Comparison of ENCODE assay signal across 1 cellular context in genomic region chr1:43171876-43172531, GRCh38.
TF ChIP-seq lines count a peak whose summit lies in the region.

Gene CFAP57 (plus strand): TSS chr1:43172330. CDS start chr1:43172754, 424 bp downstream.
Gene EBNA1BP2 (minus strand): TSS chr1:43172290. CDS start chr1:43172118, 172 bp downstream.

TF ChIP-seq in K562, 482 proteins besides CTCF, POLR2A, EP300 and RAD21 (continued from another document and continues in another):
- TF ChIP-seq E2F4 (CRISPR knock-in tag; IDR thresholded peaks at IDR 0.05; ENCODE audit: low read depth) (peak; percentile 56; the same call in 1 of the 2 replicates), TOE1 (IDR thresholded peaks at IDR 0.05; ENCODE audit: borderline replicate concordance) (no peak), TOE1 (CRISPR knock-in tag; IDR thresholded peaks at IDR 0.05; ENCODE audit: borderline replicate concordance, low read depth) (no peak), LCOR (CRISPR knock-in tag; IDR thresholded peaks at IDR 0.05) (no peak), NKRF (IDR thresholded peaks at IDR 0.05; ENCODE audit: borderline replicate concordance) (peak; percentile 99), YBX1 (IDR thresholded peaks at IDR 0.05) (no peak), MYNN (IDR thresholded peaks at IDR 0.05) (peak; percentile 61; the same call in 1 of the 2 replicates), MYNN (CRISPR knock-in tag; IDR thresholded peaks at IDR 0.05) (no peak), CSDE1 (IDR thresholded peaks at IDR 0.05) (peak in 1 of 2 experiments; percentile 96; a peak in 2 of 4 replicates), NFIC (IDR thresholded peaks at IDR 0.05) (peak; percentile 47; the same call in 1 of the 2 replicates), ELF2 (CRISPR knock-in tag; IDR thresholded peaks at IDR 0.05) (peak; percentile 97), PURB (CRISPR knock-in tag; IDR thresholded peaks at IDR 0.05; ENCODE audit: low read depth) (no peak), BCL6 (CRISPR knock-in tag; IDR thresholded peaks at IDR 0.05) (no peak), KAT8 (IDR thresholded peaks at IDR 0.05; ENCODE audit: low read depth) (no peak), KHSRP (IDR thresholded peaks at IDR 0.05) (no peak), RBBP5 (IDR thresholded peaks at IDR 0.05; ENCODE audit: borderline replicate concordance, insufficient read depth, low read length, poor library complexity, severe bottlenecking) (peak; percentile 95), ETV5 (CRISPR knock-in tag; IDR thresholded peaks at IDR 0.05; ENCODE audit: low read depth) (peak; percentile 73; the same call in 1 of the 2 replicates), CEBPG (CRISPR knock-in tag; IDR thresholded peaks at IDR 0.05) (no peak), CEBPG (tag; conservative IDR thresholded peaks at IDR 0.05 in 1 of 2, IDR thresholded peaks at IDR 0.05 in 1 of 2) (no peak), ZBTB12 (CRISPR knock-in tag; IDR thresholded peaks at IDR 0.05) (no peak), GTF2A2 (tag; IDR thresholded peaks at IDR 0.05) (no peak), MYBL2 (IDR thresholded peaks at IDR 0.05; ENCODE audit: low read depth) (no peak), MYBL2 (CRISPR knock-in tag; IDR thresholded peaks at IDR 0.05; ENCODE audit: borderline replicate concordance) (no peak), POLR2B (IDR thresholded peaks at IDR 0.05; ENCODE audit: low read depth, partially characterized antibody) (peak; percentile 67), ZC3H11A (IDR thresholded peaks at IDR 0.05; ENCODE audit: low read depth, low read length) (no peak), NCOA6 (IDR thresholded peaks at IDR 0.05) (no peak), RFX5 (IDR thresholded peaks at IDR 0.05; ENCODE audit: low read depth, low read length) (no peak), MXD1 (CRISPR knock-in tag; IDR thresholded peaks at IDR 0.05; ENCODE audit: borderline replicate concordance, poor library complexity, severe bottlenecking) (peak; percentile 95), CHD4 (IDR thresholded peaks at IDR 0.05; ENCODE audit: insufficient read depth, insufficient replicate concordance, low read depth, low read length, poor library complexity, severe bottlenecking) (no peak), BCLAF1 (IDR thresholded peaks at IDR 0.05; ENCODE audit: borderline replicate concordance in 1 of 2, control insufficient read depth in 1 of 2, low read depth in 2 of 2, low read length in 1 of 2) (no peak), ZNF696 (CRISPR knock-in tag; conservative IDR thresholded peaks at IDR 0.05) (no peak), TFAP4 (CRISPR knock-in tag; IDR thresholded peaks at IDR 0.05; ENCODE audit: borderline replicate concordance) (peak; percentile 28), POLR3A (IDR thresholded peaks at IDR 0.05; ENCODE audit: borderline replicate concordance, extremely low read depth, insufficient read depth, insufficient read length) (no peak), MIER1 (IDR thresholded peaks at IDR 0.05; ENCODE audit: low read depth) (no peak), RHOXF2B (CRISPR knock-in tag; conservative IDR thresholded peaks at IDR 0.05) (no peak), ZBTB7A (IDR thresholded peaks at IDR 0.05; ENCODE audit: borderline replicate concordance, control insufficient read depth, low read depth, low read length) (peak; percentile 6; the same call in 1 of the 2 replicates), PHB (CRISPR knock-in tag; IDR thresholded peaks at IDR 0.05) (no peak), RBM14 (IDR thresholded peaks at IDR 0.05; ENCODE audit: borderline replicate concordance, insufficient read depth, low read depth, low read length) (no peak), ZNF318 (IDR thresholded peaks at IDR 0.05; ENCODE audit: borderline replicate concordance in 1 of 2, low read depth in 1 of 2) (no peak), ZBTB9 (CRISPR knock-in tag; IDR thresholded peaks at IDR 0.05) (0 out of 2 replicates have a peak, but pooled peaks have one; percentile 41)
